Comparison of ENCODE assay signal across 1 cellular context in the genomic region with DNA sequence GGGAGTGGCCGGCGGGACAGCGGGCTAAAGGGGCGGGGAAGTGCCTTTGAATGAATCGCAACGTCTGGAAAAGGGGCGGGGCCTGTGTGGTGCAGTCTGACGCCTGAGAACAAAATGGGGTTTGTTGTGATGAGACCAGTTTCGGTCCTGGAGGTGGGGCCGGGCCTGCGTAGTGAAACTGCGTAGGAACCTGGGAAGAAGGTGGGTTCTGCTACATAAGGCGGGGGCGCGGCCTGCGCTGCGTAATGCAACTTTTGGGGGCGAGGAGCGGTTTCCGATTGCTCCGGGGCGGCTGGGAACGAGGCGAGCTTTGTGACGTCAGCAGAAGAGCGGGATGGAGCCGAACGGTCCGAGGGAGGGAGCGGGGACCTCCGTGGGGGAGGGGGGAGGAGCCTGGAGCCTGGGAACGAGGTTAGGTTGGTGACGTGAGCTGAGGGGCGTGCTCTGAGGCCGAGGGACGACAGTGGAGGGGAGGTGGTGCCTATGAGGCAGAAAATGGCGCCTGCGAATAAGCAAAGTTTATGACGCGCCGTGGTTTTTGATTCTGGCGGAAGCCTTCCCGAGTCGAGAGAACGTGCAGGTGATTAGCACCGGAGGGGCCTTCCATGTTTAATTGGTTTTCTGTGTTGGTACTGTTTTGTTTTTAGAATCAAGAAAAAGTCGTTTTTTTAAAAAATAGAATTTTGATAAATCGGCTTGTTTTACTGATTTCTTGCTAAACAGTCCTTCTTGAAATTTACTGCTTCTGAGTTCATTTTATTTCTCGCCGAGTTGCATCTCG.
TF ChIP-seq lines count a peak whose summit lies in the region.

No MANE protein-coding gene starts in this region.

TF ChIP-seq in K562, 482 proteins besides CTCF, POLR2A, EP300 and RAD21 (continued from another document and continues in another):
- TF ChIP-seq, protein P1, sequence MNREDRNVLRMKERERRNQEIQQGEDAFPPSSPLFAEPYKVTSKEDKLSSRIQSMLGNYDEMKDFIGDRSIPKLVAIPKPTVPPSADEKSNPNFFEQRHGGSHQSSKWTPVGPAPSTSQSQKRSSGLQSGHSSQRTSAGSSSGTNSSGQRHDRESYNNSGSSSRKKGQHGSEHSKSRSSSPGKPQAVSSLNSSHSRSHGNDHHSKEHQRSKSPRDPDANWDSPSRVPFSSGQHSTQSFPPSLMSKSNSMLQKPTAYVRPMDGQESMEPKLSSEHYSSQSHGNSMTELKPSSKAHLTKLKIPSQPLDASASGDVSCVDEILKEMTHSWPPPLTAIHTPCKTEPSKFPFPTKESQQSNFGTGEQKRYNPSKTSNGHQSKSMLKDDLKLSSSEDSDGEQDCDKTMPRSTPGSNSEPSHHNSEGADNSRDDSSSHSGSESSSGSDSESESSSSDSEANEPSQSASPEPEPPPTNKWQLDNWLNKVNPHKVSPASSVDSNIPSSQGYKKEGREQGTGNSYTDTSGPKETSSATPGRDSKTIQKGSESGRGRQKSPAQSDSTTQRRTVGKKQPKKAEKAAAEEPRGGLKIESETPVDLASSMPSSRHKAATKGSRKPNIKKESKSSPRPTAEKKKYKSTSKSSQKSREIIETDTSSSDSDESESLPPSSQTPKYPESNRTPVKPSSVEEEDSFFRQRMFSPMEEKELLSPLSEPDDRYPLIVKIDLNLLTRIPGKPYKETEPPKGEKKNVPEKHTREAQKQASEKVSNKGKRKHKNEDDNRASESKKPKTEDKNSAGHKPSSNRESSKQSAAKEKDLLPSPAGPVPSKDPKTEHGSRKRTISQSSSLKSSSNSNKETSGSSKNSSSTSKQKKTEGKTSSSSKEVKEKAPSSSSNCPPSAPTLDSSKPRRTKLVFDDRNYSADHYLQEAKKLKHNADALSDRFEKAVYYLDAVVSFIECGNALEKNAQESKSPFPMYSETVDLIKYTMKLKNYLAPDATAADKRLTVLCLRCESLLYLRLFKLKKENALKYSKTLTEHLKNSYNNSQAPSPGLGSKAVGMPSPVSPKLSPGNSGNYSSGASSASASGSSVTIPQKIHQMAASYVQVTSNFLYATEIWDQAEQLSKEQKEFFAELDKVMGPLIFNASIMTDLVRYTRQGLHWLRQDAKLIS (CRISPR knock-in tag; IDR thresholded peaks at IDR 0.05): no peak
- 0 out of 2 replicates have a peak, but pooled peaks have one; percentile 18 for TF ChIP-seq KHSRP (IDR thresholded peaks at IDR 0.05)
- TF ChIP-seq, protein P2, sequence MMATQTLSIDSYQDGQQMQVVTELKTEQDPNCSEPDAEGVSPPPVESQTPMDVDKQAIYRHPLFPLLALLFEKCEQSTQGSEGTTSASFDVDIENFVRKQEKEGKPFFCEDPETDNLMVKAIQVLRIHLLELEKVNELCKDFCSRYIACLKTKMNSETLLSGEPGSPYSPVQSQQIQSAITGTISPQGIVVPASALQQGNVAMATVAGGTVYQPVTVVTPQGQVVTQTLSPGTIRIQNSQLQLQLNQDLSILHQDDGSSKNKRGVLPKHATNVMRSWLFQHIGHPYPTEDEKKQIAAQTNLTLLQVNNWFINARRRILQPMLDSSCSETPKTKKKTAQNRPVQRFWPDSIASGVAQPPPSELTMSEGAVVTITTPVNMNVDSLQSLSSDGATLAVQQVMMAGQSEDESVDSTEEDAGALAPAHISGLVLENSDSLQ (IDR thresholded peaks at IDR 0.05): no peak
- TF ChIP-seq HCFC1 (IDR thresholded peaks at IDR 0.05; ENCODE audit: low read depth, low read length): no peak
- TF ChIP-seq ATF7 (IDR thresholded peaks at IDR 0.05): peak; percentile 90
- TF ChIP-seq, protein P3, sequence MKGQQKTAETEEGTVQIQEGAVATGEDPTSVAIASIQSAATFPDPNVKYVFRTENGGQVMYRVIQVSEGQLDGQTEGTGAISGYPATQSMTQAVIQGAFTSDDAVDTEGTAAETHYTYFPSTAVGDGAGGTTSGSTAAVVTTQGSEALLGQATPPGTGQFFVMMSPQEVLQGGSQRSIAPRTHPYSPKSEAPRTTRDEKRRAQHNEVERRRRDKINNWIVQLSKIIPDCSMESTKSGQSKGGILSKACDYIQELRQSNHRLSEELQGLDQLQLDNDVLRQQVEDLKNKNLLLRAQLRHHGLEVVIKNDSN (CRISPR knock-in tag; IDR thresholded peaks at IDR 0.05): no peak
- TF ChIP-seq YY1 (IDR thresholded peaks at IDR 0.05; ENCODE audit: borderline replicate concordance in 1 of 3, control insufficient read depth in 1 of 3, extremely low read depth in 1 of 3, insufficient read depth in 3 of 3, insufficient read length in 1 of 3, insufficient replicate concordance in 2 of 3, low read depth in 1 of 3, low read length in 2 of 3): peak; percentile 63 to 93 (median 88)
- TF ChIP-seq CCNT2 (IDR thresholded peaks at IDR 0.05; ENCODE audit: borderline replicate concordance, extremely low read depth, insufficient read length, low read depth, low read length): peak; percentile 0
- no peak for TF ChIP-seq ZBTB17 (CRISPR knock-in tag; IDR thresholded peaks at IDR 0.05)
- TF ChIP-seq, protein P4, sequence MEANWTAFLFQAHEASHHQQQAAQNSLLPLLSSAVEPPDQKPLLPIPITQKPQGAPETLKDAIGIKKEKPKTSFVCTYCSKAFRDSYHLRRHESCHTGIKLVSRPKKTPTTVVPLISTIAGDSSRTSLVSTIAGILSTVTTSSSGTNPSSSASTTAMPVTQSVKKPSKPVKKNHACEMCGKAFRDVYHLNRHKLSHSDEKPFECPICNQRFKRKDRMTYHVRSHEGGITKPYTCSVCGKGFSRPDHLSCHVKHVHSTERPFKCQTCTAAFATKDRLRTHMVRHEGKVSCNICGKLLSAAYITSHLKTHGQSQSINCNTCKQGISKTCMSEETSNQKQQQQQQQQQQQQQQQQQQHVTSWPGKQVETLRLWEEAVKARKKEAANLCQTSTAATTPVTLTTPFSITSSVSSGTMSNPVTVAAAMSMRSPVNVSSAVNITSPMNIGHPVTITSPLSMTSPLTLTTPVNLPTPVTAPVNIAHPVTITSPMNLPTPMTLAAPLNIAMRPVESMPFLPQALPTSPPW (CRISPR knock-in tag; IDR thresholded peaks at IDR 0.05): peak; percentile 73
- peak; percentile 56 for TF ChIP-seq TBP (optimal IDR thresholded peaks at IDR 0.05; ENCODE audit: low read depth, low read length)
- TF ChIP-seq, protein P5, sequence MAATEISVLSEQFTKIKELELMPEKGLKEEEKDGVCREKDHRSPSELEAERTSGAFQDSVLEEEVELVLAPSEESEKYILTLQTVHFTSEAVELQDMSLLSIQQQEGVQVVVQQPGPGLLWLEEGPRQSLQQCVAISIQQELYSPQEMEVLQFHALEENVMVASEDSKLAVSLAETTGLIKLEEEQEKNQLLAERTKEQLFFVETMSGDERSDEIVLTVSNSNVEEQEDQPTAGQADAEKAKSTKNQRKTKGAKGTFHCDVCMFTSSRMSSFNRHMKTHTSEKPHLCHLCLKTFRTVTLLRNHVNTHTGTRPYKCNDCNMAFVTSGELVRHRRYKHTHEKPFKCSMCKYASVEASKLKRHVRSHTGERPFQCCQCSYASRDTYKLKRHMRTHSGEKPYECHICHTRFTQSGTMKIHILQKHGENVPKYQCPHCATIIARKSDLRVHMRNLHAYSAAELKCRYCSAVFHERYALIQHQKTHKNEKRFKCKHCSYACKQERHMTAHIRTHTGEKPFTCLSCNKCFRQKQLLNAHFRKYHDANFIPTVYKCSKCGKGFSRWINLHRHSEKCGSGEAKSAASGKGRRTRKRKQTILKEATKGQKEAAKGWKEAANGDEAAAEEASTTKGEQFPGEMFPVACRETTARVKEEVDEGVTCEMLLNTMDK (IDR thresholded peaks at IDR 0.05; ENCODE audit: borderline replicate concordance, insufficient read depth, low read depth, low read length, poor library complexity, severe bottlenecking): no peak
- TF ChIP-seq SMARCB1 (IDR thresholded peaks at IDR 0.05; ENCODE audit: insufficient read length, low read depth): no peak
- TF ChIP-seq, protein P6, sequence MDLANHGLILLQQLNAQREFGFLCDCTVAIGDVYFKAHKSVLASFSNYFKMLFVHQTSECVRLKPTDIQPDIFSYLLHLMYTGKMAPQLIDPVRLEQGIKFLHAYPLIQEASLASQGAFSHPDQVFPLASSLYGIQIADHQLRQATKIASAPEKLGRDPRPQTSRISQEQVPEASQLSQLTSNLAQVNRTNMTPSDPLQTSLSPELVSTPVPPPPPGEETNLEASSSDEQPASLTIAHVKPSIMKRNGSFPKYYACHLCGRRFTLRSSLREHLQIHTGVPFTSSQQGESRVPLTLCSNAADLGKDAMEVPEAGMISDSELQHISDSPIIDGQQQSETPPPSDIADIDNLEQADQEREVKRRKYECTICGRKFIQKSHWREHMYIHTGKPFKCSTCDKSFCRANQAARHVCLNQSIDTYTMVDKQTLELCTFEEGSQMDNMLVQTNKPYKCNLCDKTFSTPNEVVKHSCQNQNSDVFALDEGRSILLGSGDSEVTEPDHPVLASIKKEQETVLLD (IDR thresholded peaks at IDR 0.05): 0 out of 2 replicates have a peak, but pooled peaks have one; percentile 50
- peak; percentile 91 for TF ChIP-seq LCOR (CRISPR knock-in tag; IDR thresholded peaks at IDR 0.05)
- TF ChIP-seq, protein P7, sequence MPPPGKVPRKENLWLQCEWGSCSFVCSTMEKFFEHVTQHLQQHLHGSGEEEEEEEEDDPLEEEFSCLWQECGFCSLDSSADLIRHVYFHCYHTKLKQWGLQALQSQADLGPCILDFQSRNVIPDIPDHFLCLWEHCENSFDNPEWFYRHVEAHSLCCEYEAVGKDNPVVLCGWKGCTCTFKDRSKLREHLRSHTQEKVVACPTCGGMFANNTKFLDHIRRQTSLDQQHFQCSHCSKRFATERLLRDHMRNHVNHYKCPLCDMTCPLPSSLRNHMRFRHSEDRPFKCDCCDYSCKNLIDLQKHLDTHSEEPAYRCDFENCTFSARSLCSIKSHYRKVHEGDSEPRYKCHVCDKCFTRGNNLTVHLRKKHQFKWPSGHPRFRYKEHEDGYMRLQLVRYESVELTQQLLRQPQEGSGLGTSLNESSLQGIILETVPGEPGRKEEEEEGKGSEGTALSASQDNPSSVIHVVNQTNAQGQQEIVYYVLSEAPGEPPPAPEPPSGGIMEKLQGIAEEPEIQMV (tag; conservative IDR thresholded peaks at IDR 0.05; ENCODE audit: low read depth): no peak
- TF ChIP-seq ZNF217 (CRISPR knock-in tag; IDR thresholded peaks at IDR 0.05): no peak
- TF ChIP-seq, protein P8, sequence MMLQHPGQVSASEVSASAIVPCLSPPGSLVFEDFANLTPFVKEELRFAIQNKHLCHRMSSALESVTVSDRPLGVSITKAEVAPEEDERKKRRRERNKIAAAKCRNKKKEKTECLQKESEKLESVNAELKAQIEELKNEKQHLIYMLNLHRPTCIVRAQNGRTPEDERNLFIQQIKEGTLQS (IDR thresholded peaks at IDR 0.05): peak; percentile 59; the same call in 1 of the 2 replicates
- TF ChIP-seq, protein P8 (CRISPR knock-in tag; conservative IDR thresholded peaks at IDR 0.05): no peak
- no peak for TF ChIP-seq XRCC5 (IDR thresholded peaks at IDR 0.05; ENCODE audit: low read depth, low read length)
- TF ChIP-seq, protein P9, sequence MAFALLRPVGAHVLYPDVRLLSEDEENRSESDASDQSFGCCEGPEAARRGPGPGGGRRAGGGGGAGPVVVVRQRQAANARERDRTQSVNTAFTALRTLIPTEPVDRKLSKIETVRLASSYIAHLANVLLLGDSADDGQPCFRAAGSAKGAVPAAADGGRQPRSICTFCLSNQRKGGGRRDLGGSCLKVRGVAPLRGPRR (CRISPR knock-in tag; IDR thresholded peaks at IDR 0.05): no peak
- TF ChIP-seq, protein P10, sequence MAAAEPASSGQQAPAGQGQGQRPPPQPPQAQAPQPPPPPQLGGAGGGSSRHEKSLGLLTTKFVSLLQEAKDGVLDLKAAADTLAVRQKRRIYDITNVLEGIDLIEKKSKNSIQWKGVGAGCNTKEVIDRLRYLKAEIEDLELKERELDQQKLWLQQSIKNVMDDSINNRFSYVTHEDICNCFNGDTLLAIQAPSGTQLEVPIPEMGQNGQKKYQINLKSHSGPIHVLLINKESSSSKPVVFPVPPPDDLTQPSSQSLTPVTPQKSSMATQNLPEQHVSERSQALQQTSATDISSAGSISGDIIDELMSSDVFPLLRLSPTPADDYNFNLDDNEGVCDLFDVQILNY (CRISPR knock-in tag; IDR thresholded peaks at IDR 0.05): no peak
- TF ChIP-seq BDP1 (IDR thresholded peaks at IDR 0.05; ENCODE audit: insufficient read depth, insufficient read length): no peak
- no peak for TF ChIP-seq HLTF (IDR thresholded peaks at IDR 0.05)
- TF ChIP-seq JUNB (CRISPR knock-in tag; conservative IDR thresholded peaks at IDR 0.05): no peak
- no peak for TF ChIP-seq SMAD4 (CRISPR knock-in tag; conservative IDR thresholded peaks at IDR 0.05)
- TF ChIP-seq, protein P11, sequence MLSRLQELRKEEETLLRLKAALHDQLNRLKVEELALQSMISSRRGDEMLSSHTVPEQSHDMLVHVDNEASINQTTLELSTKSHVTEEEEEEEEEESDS (CRISPR knock-in tag; IDR thresholded peaks at IDR 0.05): no peak
- TF ChIP-seq ZNF133 (CRISPR knock-in tag; IDR thresholded peaks at IDR 0.05): no peak
- no peak for TF ChIP-seq POLR2AphosphoS2 (IDR thresholded peaks at IDR 0.05; ENCODE audit: low read length)
- TF ChIP-seq, protein P12, sequence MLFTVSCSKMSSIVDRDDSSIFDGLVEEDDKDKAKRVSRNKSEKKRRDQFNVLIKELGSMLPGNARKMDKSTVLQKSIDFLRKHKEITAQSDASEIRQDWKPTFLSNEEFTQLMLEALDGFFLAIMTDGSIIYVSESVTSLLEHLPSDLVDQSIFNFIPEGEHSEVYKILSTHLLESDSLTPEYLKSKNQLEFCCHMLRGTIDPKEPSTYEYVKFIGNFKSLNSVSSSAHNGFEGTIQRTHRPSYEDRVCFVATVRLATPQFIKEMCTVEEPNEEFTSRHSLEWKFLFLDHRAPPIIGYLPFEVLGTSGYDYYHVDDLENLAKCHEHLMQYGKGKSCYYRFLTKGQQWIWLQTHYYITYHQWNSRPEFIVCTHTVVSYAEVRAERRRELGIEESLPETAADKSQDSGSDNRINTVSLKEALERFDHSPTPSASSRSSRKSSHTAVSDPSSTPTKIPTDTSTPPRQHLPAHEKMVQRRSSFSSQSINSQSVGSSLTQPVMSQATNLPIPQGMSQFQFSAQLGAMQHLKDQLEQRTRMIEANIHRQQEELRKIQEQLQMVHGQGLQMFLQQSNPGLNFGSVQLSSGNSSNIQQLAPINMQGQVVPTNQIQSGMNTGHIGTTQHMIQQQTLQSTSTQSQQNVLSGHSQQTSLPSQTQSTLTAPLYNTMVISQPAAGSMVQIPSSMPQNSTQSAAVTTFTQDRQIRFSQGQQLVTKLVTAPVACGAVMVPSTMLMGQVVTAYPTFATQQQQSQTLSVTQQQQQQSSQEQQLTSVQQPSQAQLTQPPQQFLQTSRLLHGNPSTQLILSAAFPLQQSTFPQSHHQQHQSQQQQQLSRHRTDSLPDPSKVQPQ (CRISPR knock-in tag; IDR thresholded peaks at IDR 0.05; ENCODE audit: borderline replicate concordance): no peak
- no peak for TF ChIP-seq PHTF2 (CRISPR knock-in tag; IDR thresholded peaks at IDR 0.05)
- TF ChIP-seq SRSF3 (IDR thresholded peaks at IDR 0.05; ENCODE audit: insufficient read depth, low read length): no peak
- TF ChIP-seq SP2 (IDR thresholded peaks at IDR 0.05; ENCODE audit: extremely low read depth, low read depth, low read length, poor library complexity, severe bottlenecking): no peak
- peak; percentile 97 for TF ChIP-seq HNRNPLL (IDR thresholded peaks at IDR 0.05; ENCODE audit: low read depth, low read length, poor library complexity, severe bottlenecking)
